32 cellular contexts compared by ENCODE assay signal in genomic region chr3:176075491-176075890, GRCh38.
"Had no signal": no experiment of that assay in that cellular context is flagged by ENCODE, and none has a peak within 500 bp of the region (broad histone marks: within the 10 kb centered on the region; RNA-seq: fewer than 3 reads in every experiment).

No MANE protein-coding gene starts in this region.

- H3K9me3 Mint-ChIP-seq: activated naive CD4-positive, alpha-beta T cell treated with anti-CD3 and anti-CD28 coated beads, Interleukin-2, amount 50 U/mL, for 24 hours had no signal

- H3K27me3 Mint-ChIP-seq: activated CD4-positive, alpha-beta memory T cell treated with anti-CD3 and anti-CD28 coated beads, Interleukin-2, amount 10 ng/mL, durations not matched to agents 7 days and 5 days; activated CD8-positive, alpha-beta memory T cell treated with anti-CD3 and anti-CD28 coated beads, Interleukin-2, amount 10 ng/mL, durations not matched to agents 7 days and 5 days; activated naive CD4-positive, alpha-beta T cell treated with anti-CD3 and anti-CD28 coated beads, Interleukin-2, amount 50 U/mL, for 24 hours had no signal

- H3K4me1 Mint-ChIP-seq: activated CD4-positive, alpha-beta memory T cell treated with anti-CD3 and anti-CD28 coated beads, Interleukin-2, amount 10 ng/mL, durations not matched to agents 7 days and 5 days; activated CD8-positive, alpha-beta memory T cell treated with anti-CD3 and anti-CD28 coated beads, Interleukin-2, amount 10 ng/mL, durations not matched to agents 7 days and 5 days; activated naive CD4-positive, alpha-beta T cell treated with anti-CD3 and anti-CD28 coated beads, Interleukin-2, amount 50 U/mL, for 24 hours had no signal

- DNase-seq: activated CD4-positive, alpha-beta memory T cell treated with anti-CD3 and anti-CD28 coated beads, Interleukin-2, amount 10 ng/mL, durations not matched to agents 7 days and 5 days; activated CD4-positive, alpha-beta T cell treated with anti-CD3 and anti-CD28 coated beads for 1 hour; activated CD4-positive, alpha-beta T cell treated with anti-CD3 and anti-CD28 coated beads for 48 hours; activated CD4-positive, CD25-positive, alpha-beta regulatory T cell; activated CD8-positive, alpha-beta memory T cell treated with anti-CD3 and anti-CD28 coated beads for 24 hours; activated CD8-positive, alpha-beta memory T cell treated with anti-CD3 and anti-CD28 coated beads, Interleukin-2, amount 10 ng/mL, durations not matched to agents 7 days and 5 days; activated CD8-positive, alpha-beta memory T cell treated with anti-CD3 and anti-CD28 coated beads, Interleukin-2, amount 50 U/mL, for 48 hours; activated effector memory CD4-positive, alpha-beta T cell treated with anti-CD3 and anti-CD28 coated beads, Interleukin-2, amount 50 U/mL, for 16 hours; activated naive CD4-positive, alpha-beta T cell; activated T-cell treated with anti-CD3 and anti-CD28 coated beads, Interleukin-2, amount 50 U/mL, for 48 hours; aorta; brain microvascular endothelial cell; central memory CD4-positive, alpha-beta T cell; Kasumi-1; KG1; MM.1S; MV-4-11; NCI-H1092; NCI-H1417 treated with DMSO at 0.1 percent for 48 hours; NCI-H187 treated with DMSO at 0.1 percent for 48 hours; NCI-H2171 treated with DMSO at 0.1 percent for 48 hours; NCI-H226; NCI-H524 treated with DMSO at 0.1 percent for 48 hours; PC-3; SIG-M5; SW 1271; T-helper 1 cell; T-helper 2 cell; T1000; WERI-Rb-1 had no signal

- H3K36me3 Mint-ChIP-seq: activated CD8-positive, alpha-beta memory T cell treated with anti-CD3 and anti-CD28 coated beads, Interleukin-2, amount 10 ng/mL, durations not matched to agents 7 days and 5 days; activated naive CD4-positive, alpha-beta T cell treated with anti-CD3 and anti-CD28 coated beads, Interleukin-2, amount 50 U/mL, for 24 hours had no signal

- H3K27ac Mint-ChIP-seq: activated CD4-positive, alpha-beta memory T cell treated with anti-CD3 and anti-CD28 coated beads, Interleukin-2, amount 10 ng/mL, durations not matched to agents 7 days and 5 days; activated CD8-positive, alpha-beta memory T cell treated with anti-CD3 and anti-CD28 coated beads, Interleukin-2, amount 10 ng/mL, durations not matched to agents 7 days and 5 days; activated naive CD4-positive, alpha-beta T cell treated with anti-CD3 and anti-CD28 coated beads, Interleukin-2, amount 50 U/mL, for 24 hours had no signal

- H3K4me3 Mint-ChIP-seq: activated CD4-positive, alpha-beta memory T cell treated with anti-CD3 and anti-CD28 coated beads, Interleukin-2, amount 10 ng/mL, durations not matched to agents 7 days and 5 days; activated CD8-positive, alpha-beta memory T cell treated with anti-CD3 and anti-CD28 coated beads, Interleukin-2, amount 10 ng/mL, durations not matched to agents 7 days and 5 days; activated naive CD4-positive, alpha-beta T cell treated with anti-CD3 and anti-CD28 coated beads, Interleukin-2, amount 50 U/mL, for 24 hours had no signal

- ATAC-seq: activated CD8-positive, alpha-beta memory T cell treated with anti-CD3 and anti-CD28 coated beads, Interleukin-2, amount 10 ng/mL, durations not matched to agents 7 days and 5 days; PC-3; Right ventricle myocardium inferior had no signal
